In the genomic region with DNA sequence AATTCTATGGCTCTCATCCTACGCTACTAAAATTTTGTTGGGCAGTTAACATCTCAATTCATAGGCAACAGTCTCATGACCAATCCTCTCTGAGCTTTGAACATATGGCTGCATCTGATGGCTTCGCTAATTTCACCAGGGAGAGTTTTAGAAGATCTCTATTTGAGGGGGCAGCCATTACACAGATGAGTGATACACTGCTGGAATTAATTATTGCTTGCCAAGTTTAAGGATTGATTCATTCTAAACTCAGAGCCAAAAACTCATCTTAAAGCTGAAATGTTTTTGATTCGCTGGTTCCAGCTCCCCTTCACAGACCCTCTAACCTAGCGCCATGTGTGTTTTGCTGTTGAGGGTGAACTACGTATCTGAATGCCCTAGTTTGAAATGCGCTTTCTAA, we compare ENCODE assay signal across 16 cellular contexts.
DNase-seq lines count a peak whose midpoint lies in the region; ATAC-seq and TF ChIP-seq lines count a peak whose summit lies in the region.
"Had no signal": no experiment of that assay in that cellular context is flagged by ENCODE, and none has a peak within 500 bp of the region (broad histone marks: within the 10 kb centered on the region; RNA-seq: fewer than 3 reads in every experiment).

No MANE protein-coding gene starts in this region.

- H2BK120ac ChIP-seq in IMR-90 (ENCODE audit: low read depth, low read length) = no peak overlapping the region

- H3K9me1 ChIP-seq in IMR-90 (ENCODE audit: insufficient read depth, low read length) = 0 out of 2 replicates have a peak, but pooled peaks cover 4% of the 10 kb centered on the region

- no peaks in the 10 kb centered on the region for H3K27me3 ChIP-seq in A673 (replicated peaks; ENCODE audit: insufficient read depth, low read depth, low read length, poor library complexity)
- no peaks in the 10 kb centered on the region for H3K27me3 ChIP-seq in IMR-90 (ENCODE audit: control insufficient read depth, insufficient read depth, low read length)
- H3K27me3 ChIP-seq in osteoblast (ENCODE audit: insufficient read depth, low read length) = no peaks in the 10 kb centered on the region
- no peaks in the 10 kb centered on the region for H3K27me3 ChIP-seq in spleen (replicated peaks in 1 of 7)
- H3K27me3 ChIP-seq: BLaER1 treated with 17β-estradiol and CSF1 and Interleukin-3, amounts not matched to agents 10 nM and 100 nM had no signal

- no peak overlapping the region for H3K56ac ChIP-seq in IMR-90 (ENCODE audit: extremely low read depth, insufficient read depth, low read length)

- H3K4me1 ChIP-seq in A673 (ENCODE audit: insufficient read depth, low read length, poor library complexity, severe bottlenecking) = peaks cover 24% of the 10 kb centered on the region
- no peaks in the 10 kb centered on the region for H3K4me1 ChIP-seq in IMR-90 (ENCODE audit: control insufficient read depth, insufficient read depth, low read length)
- peaks cover 21% of the 10 kb centered on the region for H3K4me1 ChIP-seq in osteoblast (ENCODE audit: insufficient read depth, low read length)
- no peaks in the 10 kb centered on the region for H3K4me1 ChIP-seq in spleen
- H3K4me1 ChIP-seq: BLaER1 treated with 17β-estradiol and CSF1 and Interleukin-3, amounts not matched to agents 10 nM and 100 nM had no signal

- H4K8ac ChIP-seq in IMR-90 (ENCODE audit: low read depth in 2 of 2, low read length in 2 of 2) = no peak overlapping the region

- no peak overlapping the region for H3K14ac ChIP-seq in IMR-90 (replicated peaks; ENCODE audit: low read depth, low read length)

- no peaks in the 10 kb centered on the region for H3K79me1 ChIP-seq in IMR-90 (ENCODE audit: low read depth in 1 of 2, low read length in 2 of 2)

- H3K79me2 ChIP-seq in osteoblast (ENCODE audit: insufficient read depth, low read length) = no peaks in the 10 kb centered on the region

- no peaks in the 10 kb centered on the region for H3K9me3 ChIP-seq in A673 (ENCODE audit: low read depth, low read length, poor library complexity, severe bottlenecking)
- H3K9me3 ChIP-seq in IMR-90 (ENCODE audit: control insufficient read depth, insufficient read depth, low read length) = no peaks in the 10 kb centered on the region
- H3K9me3 ChIP-seq in osteoblast (ENCODE audit: low read depth, low read length) = no peaks in the 10 kb centered on the region
- no peaks in the 10 kb centered on the region for H3K9me3 ChIP-seq in spleen

- DNase-seq in A673 (ENCODE audit: low spot score) (no peak), IMR-90 (no peak), fibroblast of mammary gland (ENCODE audit: low read depth) (peak; percentile 31), osteoblast (ENCODE audit: insufficient read length, low spot score, missing footprints) (no peak), spleen (no peak)
- no peak for DNase-seq in activated naive CD4-positive, alpha-beta T cell treated with anti-CD3 and anti-CD28 coated beads, Interleukin-2, amount 50 U/mL, for 72 hours (ENCODE audit: low spot score in 2 of 2)
- DNase-seq: 8988T; Calu3; CD8-positive, alpha-beta T cell; DMS79 treated with DMSO at 0.1 percent for 48 hours; GF-D8; H9 had no signal

- no peak for ATAC-seq in IMR-90 (ENCODE audit: low read depth)
- ATAC-seq in GM21423 (IDR thresholded peaks at IDR 0.05; ENCODE audit: unreplicated experiment) = no peak
- ATAC-seq in activated naive CD4-positive, alpha-beta T cell treated with anti-CD3 and anti-CD28 coated beads, Interleukin-2, amount 50 U/mL, for 72 hours = no peak
- ATAC-seq: CD8-positive, alpha-beta T cell had no signal

- H3K4ac ChIP-seq in IMR-90 (ENCODE audit: low read depth, low read length) = no peak overlapping the region

- no peak for TF ChIP-seq RAD21 in IMR-90 (IDR thresholded peaks at IDR 0.05; ENCODE audit: low read length)

- no peak overlapping the region for H3K9ac ChIP-seq in IMR-90 (ENCODE audit: low read depth, low read length)
- H3K9ac ChIP-seq: BLaER1 treated with 17β-estradiol and CSF1 and Interleukin-3, amounts not matched to agents 10 nM and 100 nM had no signal

- no CpG with 5 or more reads among the region's 6 CpGs for WGBS in IMR-90 (ENCODE audit: extremely low coverage in 2 of 2, insufficient read length in 1 of 2), 2 experiments
- WGBS in spleen, 5 donors = 88 to 94% (median 90%) methylated on average over 6 of the region's 6 CpGs

- no peak overlapping the region for H3K27ac Mint-ChIP-seq in activated naive CD4-positive, alpha-beta T cell treated with anti-CD3 and anti-CD28 coated beads, Interleukin-2, amount 50 U/mL, for 72 hours
- H3K27ac Mint-ChIP-seq: B cell; CD8-positive, alpha-beta T cell; H9 had no signal

- H2AK5ac ChIP-seq in IMR-90 (ENCODE audit: low read depth, low read length) = no peak overlapping the region

- intact Hi-C loops in A673 (cut with micrococcal nuclease; ENCODE audit: unreplicated experiment) (no loop called here), IMR-90 (cut with micrococcal nuclease) (no loop called here), spleen (cut with DNase I; ENCODE audit: low total_unique reads) (no loop called here)

- H2AFZ ChIP-seq in IMR-90 (replicated peaks; ENCODE audit: low read length, poor library complexity) (no peak overlapping the region), osteoblast (ENCODE audit: low read length) (no peak overlapping the region)

- H2BK15ac ChIP-seq in IMR-90 (ENCODE audit: low read depth, low read length) = no peak overlapping the region

- TF ChIP-seq POLR2A in IMR-90 (IDR thresholded peaks at IDR 0.05; ENCODE audit: low read depth, low read length) (no peak), spleen (IDR thresholded peaks at IDR 0.05) (no peak)

- POLR2A ChIA-PET in A673 (lab: Charles Lee; ENCODE audit: low non-redundant PET) (no interaction called here), IMR-90 (lab: Charles Lee; ENCODE audit: unreplicated experiment) (no interaction called here)

- peak overlapping the region; percentile 17; the same call in 1 of the 2 replicates for H4K5ac ChIP-seq in IMR-90 (ENCODE audit: low read depth, low read length)

- no peak overlapping the region for H3K23ac ChIP-seq in IMR-90 (ENCODE audit: low read depth, low read length)

- in situ Hi-C loops in IMR-90 (cut with MboI; ENCODE audit: low sequenced_read_pairs) = no loop called here

- no peaks in the 10 kb centered on the region for H3K9me3 Mint-ChIP-seq in activated naive CD4-positive, alpha-beta T cell treated with anti-CD3 and anti-CD28 coated beads, Interleukin-2, amount 50 U/mL, for 72 hours
- H3K9me3 Mint-ChIP-seq: CD8-positive, alpha-beta T cell had no signal

- no peaks in the 10 kb centered on the region for H3K36me3 Mint-ChIP-seq in activated naive CD4-positive, alpha-beta T cell treated with anti-CD3 and anti-CD28 coated beads, Interleukin-2, amount 50 U/mL, for 72 hours
- H3K36me3 Mint-ChIP-seq: CD8-positive, alpha-beta T cell had no signal

- no peak overlapping the region for H2BK5ac ChIP-seq in IMR-90 (ENCODE audit: low read depth, low read length, poor library complexity, severe bottlenecking)

- peak overlapping the region; percentile 65; the same call in 1 of the 2 replicates for H3K18ac ChIP-seq in IMR-90 (ENCODE audit: low read depth, low read length)

- H3K27ac ChIP-seq in A673 (ENCODE audit: low read depth, low read length, poor library complexity, severe bottlenecking) (peak overlapping the region; percentile 17), IMR-90 (ENCODE audit: insufficient read depth, low read length) (no peak overlapping the region), osteoblast (ENCODE audit: low read depth, low read length) (peak overlapping the region; percentile 80), spleen (no peak overlapping the region)
- H3K27ac ChIP-seq: BLaER1 treated with 17β-estradiol and CSF1 and Interleukin-3, amounts not matched to agents 10 nM and 100 nM; HL-60 had no signal

- TF ChIP-seq CTCF in A673 (conservative IDR thresholded peaks at IDR 0.05; ENCODE audit: low read depth, low read length) (no peak), IMR-90 (conservative IDR thresholded peaks at IDR 0.05; ENCODE audit: low read depth, low read length) (no peak), fibroblast of mammary gland (conservative IDR thresholded peaks at IDR 0.05; ENCODE audit: control insufficient read depth, insufficient read depth, low read depth, low read length) (no peak), osteoblast (IDR thresholded peaks at IDR 0.05; ENCODE audit: extremely low read depth, low read depth, low read length) (no peak), spleen (IDR thresholded peaks at IDR 0.05 in 8 of 11, conservative IDR thresholded peaks at IDR 0.05 in 3 of 11) (no peak)

- dilution Hi-C loops in IMR-90 (cut with HindIII; ENCODE audit: low sequenced_read_pairs, unreplicated experiment) = no loop called here

- no peak overlapping the region for H4K91ac ChIP-seq in IMR-90 (ENCODE audit: insufficient read depth, low read depth, low read length)

- H3K4me3 ChIP-seq in A673 (ENCODE audit: low read depth, low read length, poor library complexity, severe bottlenecking) (no peak overlapping the region), IMR-90 (ENCODE audit: insufficient read depth, low read depth, low read length) (no peak overlapping the region), fibroblast of mammary gland (ENCODE audit: control insufficient read depth, low read depth, low read length) (no peak overlapping the region), osteoblast (ENCODE audit: insufficient read depth, low read length) (no peak overlapping the region), spleen (no peak overlapping the region)
- H3K4me3 ChIP-seq: BLaER1 treated with 17β-estradiol and CSF1 and Interleukin-3, amounts not matched to agents 10 nM and 100 nM had no signal

- no peaks in the 10 kb centered on the region for H3K36me3 ChIP-seq in A673 (ENCODE audit: insufficient read depth, low read length, poor library complexity, severe bottlenecking)
- H3K36me3 ChIP-seq in IMR-90 (ENCODE audit: control insufficient read depth, insufficient read depth, low read length) = no peaks in the 10 kb centered on the region
- H3K36me3 ChIP-seq in osteoblast (ENCODE audit: insufficient read depth, low read length) = no peaks in the 10 kb centered on the region
- H3K36me3 ChIP-seq in spleen = no peaks in the 10 kb centered on the region

- BruUV-seq in A673 (replicated peaks; lab: Mats Ljungman, UMichigan) (no TSS peak), IMR-90 (replicated peaks; lab: Mats Ljungman, UMichigan) (no TSS peak)

- H2BK20ac ChIP-seq in IMR-90 (ENCODE audit: low read depth, low read length) = no peak overlapping the region

- H2AK9ac ChIP-seq in IMR-90 (replicated peaks; ENCODE audit: low read depth, low read length, poor library complexity) = no peak overlapping the region

- H4K20me1 ChIP-seq in IMR-90 (ENCODE audit: insufficient read depth, low read length) (no peaks in the 10 kb centered on the region), osteoblast (ENCODE audit: insufficient read depth, low read length) (no peaks in the 10 kb centered on the region)
- H4K20me1 ChIP-seq: BLaER1 treated with 17β-estradiol and CSF1 and Interleukin-3, amounts not matched to agents 10 nM and 100 nM had no signal

- H3K4me2 ChIP-seq in IMR-90 (ENCODE audit: low read depth, low read length) = no peak overlapping the region
- no peak overlapping the region for H3K4me2 ChIP-seq in osteoblast (ENCODE audit: insufficient read depth, low read length)
- H3K4me2 ChIP-seq: BLaER1 treated with 17β-estradiol and CSF1 and Interleukin-3, amounts not matched to agents 10 nM and 100 nM had no signal

- CTCF ChIA-PET in A673 (lab: Charles Lee) = no interaction called here
- CTCF ChIA-PET in IMR-90 (lab: Yijun Ruan, JAX) = interaction anchor here (1.1 kb wide), 1 partner anchor 11 kb away, joined by 3 read pairs; no protein-coding TSS in a partner anchor

Comparison
In these comparisons a context has a peak if more than half of its experiments do, and no peak if none do; other contexts are left out.
1. H3K27ac ChIP-seq: peak in A673 (single experiment) and osteoblast (single experiment); none in IMR-90 (single experiment) and spleen (0 of 8).